In the genomic region with DNA sequence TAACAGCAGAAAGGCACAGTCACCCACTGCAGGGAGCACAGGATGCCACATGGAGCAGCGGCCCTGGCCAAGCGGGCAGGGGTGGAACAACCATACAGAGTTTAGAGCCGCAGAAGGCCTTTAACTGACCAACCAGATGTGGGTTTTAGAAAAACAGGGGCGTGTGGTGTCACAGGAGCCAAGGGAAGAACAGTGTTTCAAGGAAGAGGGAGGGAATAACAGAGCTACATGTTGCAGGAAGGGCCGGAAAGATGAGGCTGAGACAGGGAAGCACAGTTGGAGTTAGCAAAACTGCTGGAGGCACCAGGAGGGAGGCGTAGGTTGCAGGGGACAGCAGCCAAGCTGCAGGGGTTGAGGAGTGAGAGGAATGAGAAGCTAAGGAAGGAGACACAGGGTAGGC, we compare ENCODE assay signal across 22 cellular contexts. TPM values are rescaled to one million over a fixed set of nuclear protein-coding genes. Genes with fewer than 3 reads are reported as not detected.
DNase-seq lines count a peak whose midpoint lies in the region; TF ChIP-seq lines count a peak whose summit lies in the region.
"Had no signal": no experiment of that assay in that cellular context is flagged by ENCODE, and none has a peak within 500 bp of the region (broad histone marks: within the 10 kb centered on the region; RNA-seq: fewer than 3 reads in every experiment).

No MANE protein-coding gene starts in this region.

- H3K36me3 ChIP-seq in BLaER1 treated with 17β-estradiol and CSF1 and Interleukin-3, amounts not matched to agents 10 nM and 100 nM: no peaks in the 10 kb centered on the region
- no peaks in the 10 kb centered on the region for H3K36me3 ChIP-seq in MM.1S (replicated peaks; ENCODE audit: insufficient read depth, low read length)

- no peaks in the 10 kb centered on the region for H3K27me3 ChIP-seq in BLaER1 treated with 17β-estradiol and CSF1 and Interleukin-3, amounts not matched to agents 10 nM and 100 nM
- H3K27me3 ChIP-seq in MM.1S (replicated peaks; ENCODE audit: insufficient read depth, low read length): peaks cover 11% of the 10 kb centered on the region; the same call in 1 of the 2 replicates

- peak; percentile 35 for DNase-seq in choroid plexus epithelial cell (ENCODE audit: low read depth)
- peak; percentile 18 for DNase-seq in fibroblast of mammary gland (ENCODE audit: low read depth)
- DNase-seq in nephron progenitor cell: no peak
- no peak for DNase-seq in MM.1S
- no peak for DNase-seq in erythroblast (lab: John Stamatoyannopoulos, UW)
- no peak for DNase-seq in activated CD4-positive, alpha-beta T cell treated with anti-CD3 and anti-CD28 coated beads, Interleukin-2, amount 10 ng/mL, durations not matched to agents 24 days and 14 days
- no peak for DNase-seq in activated CD8-positive, alpha-beta memory T cell treated with anti-CD3 and anti-CD28 coated beads, Interleukin-2, amount 50 U/mL, for 4 hours
- DNase-seq: 8988T, DMS53, GF-D8, KG1, NCI-H1105, NCI-H146, NCI-H2029, NCI-H2227 treated with DMSO at 0.1 percent for 48 hours, NCI-H510A, PC-9, RPMI8226, SHP77 treated with DMSO at 0.1 percent for 48 hours had no signal

- H3K9ac ChIP-seq in BLaER1 treated with 17β-estradiol and CSF1 and Interleukin-3, amounts not matched to agents 10 nM and 100 nM: peak overlapping the region in 5 of 11 experiments; percentile 4 to 54 (median 26); a peak in 6 of 22 replicates
- no peak overlapping the region for H3K9ac ChIP-seq in MM.1S (ENCODE audit: low read length)

- peaks cover 3% of the 10 kb centered on the region for H3K27me3 Mint-ChIP-seq in nephron progenitor cell (ENCODE audit: low read depth, poor library complexity)
- peaks cover 15% of the 10 kb centered on the region for H3K27me3 Mint-ChIP-seq in activated CD4-positive, alpha-beta T cell treated with anti-CD3 and anti-CD28 coated beads, Interleukin-2, amount 10 ng/mL, durations not matched to agents 24 days and 14 days

- H3K4me3 ChIP-seq in BLaER1 treated with 17β-estradiol and CSF1 and Interleukin-3, amounts not matched to agents 10 nM and 100 nM: no peak overlapping the region
- H3K4me3 ChIP-seq in choroid plexus epithelial cell (ENCODE audit: low read depth, low read length) (no peak overlapping the region), fibroblast of mammary gland (ENCODE audit: control insufficient read depth, low read depth, low read length) (no peak overlapping the region), MM.1S (ENCODE audit: low read length) (no peak overlapping the region)
- H3K4me3 ChIP-seq: PC-9 had no signal

- peak overlapping the region in 7 of 11 experiments; percentile 20 to 54 (median 40); a peak in 11 of 22 replicates for H3K27ac ChIP-seq in BLaER1 treated with 17β-estradiol and CSF1 and Interleukin-3, amounts not matched to agents 10 nM and 100 nM
- no peak overlapping the region for H3K27ac ChIP-seq in MM.1S (ENCODE audit: low read length)
- H3K27ac ChIP-seq: HL-60, PC-9 had no signal

- peak overlapping the region in 9 of 11 experiments; percentile 12 to 63 (median 50); a peak in 15 of 22 replicates for H3K4me2 ChIP-seq in BLaER1 treated with 17β-estradiol and CSF1 and Interleukin-3, amounts not matched to agents 10 nM and 100 nM
- no peak overlapping the region for H3K4me2 ChIP-seq in MM.1S (ENCODE audit: low read depth, low read length)
- H3K4me2 ChIP-seq: PC-9 had no signal

- intact Hi-C loops in activated CD4-positive, alpha-beta T cell treated with anti-CD3 and anti-CD28 coated beads, Interleukin-2, amount 10 ng/mL, durations not matched to agents 24 days and 14 days (cut with micrococcal nuclease): no loop called here

- no peaks in the 10 kb centered on the region for H3K9me3 ChIP-seq in BLaER1 treated with 17β-estradiol and CSF1 and Interleukin-3, amounts not matched to agents 10 nM and 100 nM (replicated peaks in 1 of 11)
- no peaks in the 10 kb centered on the region for H3K9me3 ChIP-seq in MM.1S (replicated peaks; ENCODE audit: insufficient read depth, low read length)

- H4K20me1 ChIP-seq in BLaER1 treated with 17β-estradiol and CSF1 and Interleukin-3, amounts not matched to agents 10 nM and 100 nM: no peaks in the 10 kb centered on the region
- H4K20me1 ChIP-seq in MM.1S (ENCODE audit: insufficient read depth, low read length): no peaks in the 10 kb centered on the region

- no peak for TF ChIP-seq CTCF in choroid plexus epithelial cell (conservative IDR thresholded peaks at IDR 0.05; ENCODE audit: low read depth, low read length)
- no peak for TF ChIP-seq CTCF in fibroblast of mammary gland (conservative IDR thresholded peaks at IDR 0.05; ENCODE audit: control insufficient read depth, insufficient read depth, low read depth, low read length)
- TF ChIP-seq CTCF in nephron progenitor cell (IDR thresholded peaks at IDR 0.05): no peak
- TF ChIP-seq CTCF in MM.1S (IDR thresholded peaks at IDR 0.05; ENCODE audit: low read length): no peak

- H2AFZ ChIP-seq in MM.1S (ENCODE audit: low read length): no peak overlapping the region
- H2AFZ ChIP-seq: PC-9 had no signal

- no peaks in the 10 kb centered on the region for H3K9me2 ChIP-seq in MM.1S (replicated peaks; ENCODE audit: insufficient read depth, low read length)

- H3K36me3 Mint-ChIP-seq in nephron progenitor cell (ENCODE audit: low read depth): no peaks in the 10 kb centered on the region
- H3K36me3 Mint-ChIP-seq in activated CD4-positive, alpha-beta T cell treated with anti-CD3 and anti-CD28 coated beads, Interleukin-2, amount 10 ng/mL, durations not matched to agents 24 days and 14 days (ENCODE audit: low read depth): no peaks in the 10 kb centered on the region
- H3K36me3 Mint-ChIP-seq: CD14-positive monocyte had no signal

- H3K4me1 Mint-ChIP-seq in nephron progenitor cell: peaks cover 40% of the 10 kb centered on the region
- no peaks in the 10 kb centered on the region for H3K4me1 Mint-ChIP-seq in activated CD4-positive, alpha-beta T cell treated with anti-CD3 and anti-CD28 coated beads, Interleukin-2, amount 10 ng/mL, durations not matched to agents 24 days and 14 days
- H3K4me1 Mint-ChIP-seq: CD14-positive monocyte had no signal

- no peak for TF ChIP-seq POLR2A in erythroblast (IDR thresholded peaks at IDR 0.05; ENCODE audit: low read length)

- no peaks in the 10 kb centered on the region for H3F3A ChIP-seq in MM.1S (ENCODE audit: insufficient read depth, low read length)

- peak overlapping the region; percentile 91 for H3K27ac Mint-ChIP-seq in nephron progenitor cell
- no peak overlapping the region for H3K27ac Mint-ChIP-seq in activated CD4-positive, alpha-beta T cell treated with anti-CD3 and anti-CD28 coated beads, Interleukin-2, amount 10 ng/mL, durations not matched to agents 24 days and 14 days

- H3K4me3 Mint-ChIP-seq in nephron progenitor cell: no peak overlapping the region
- no peak overlapping the region for H3K4me3 Mint-ChIP-seq in activated CD4-positive, alpha-beta T cell treated with anti-CD3 and anti-CD28 coated beads, Interleukin-2, amount 10 ng/mL, durations not matched to agents 24 days and 14 days

- H3K9me3 Mint-ChIP-seq in nephron progenitor cell: peaks cover 4% of the 10 kb centered on the region
- H3K9me3 Mint-ChIP-seq in activated CD4-positive, alpha-beta T cell treated with anti-CD3 and anti-CD28 coated beads, Interleukin-2, amount 10 ng/mL, durations not matched to agents 24 days and 14 days: no peaks in the 10 kb centered on the region

- H3K79me2 ChIP-seq in MM.1S (ENCODE audit: low read length): no peaks in the 10 kb centered on the region

- peaks cover 0 to 26% (median 18%) of the 10 kb centered on the region in 10 experiments; a peak in 16 of 20 replicates for H3K4me1 ChIP-seq in BLaER1 treated with 17β-estradiol and CSF1 and Interleukin-3, amounts not matched to agents 10 nM and 100 nM
- H3K4me1 ChIP-seq in MM.1S (ENCODE audit: low read length): no peaks in the 10 kb centered on the region

RNA-seq across cellular contexts. Expression of a gene that starts 7.8 kb away (rescaled TPM):
- 26.1 and 26.9 TPM in 2 replicates for total RNA-seq in activated CD4-positive, alpha-beta T cell treated with anti-CD3 and anti-CD28 coated beads, Interleukin-2, amount 10 ng/mL, durations not matched to agents 24 days and 14 days

RNA-seq across cellular contexts. Expression of a gene that starts 14.1 kb away (rescaled TPM):
- total RNA-seq in activated CD4-positive, alpha-beta T cell treated with anti-CD3 and anti-CD28 coated beads, Interleukin-2, amount 10 ng/mL, durations not matched to agents 24 days and 14 days: 0.26 and 0.28 TPM in 2 replicates

RNA-seq across cellular contexts. Expression of a gene that starts 43.4 kb away (rescaled TPM):
- 302 TPM in 2 replicates for total RNA-seq in activated CD4-positive, alpha-beta T cell treated with anti-CD3 and anti-CD28 coated beads, Interleukin-2, amount 10 ng/mL, durations not matched to agents 24 days and 14 days

RNA-seq across cellular contexts. Expression of a gene that starts 55.2 kb away (rescaled TPM):
- 105 and 115 TPM in 2 replicates for total RNA-seq in activated CD4-positive, alpha-beta T cell treated with anti-CD3 and anti-CD28 coated beads, Interleukin-2, amount 10 ng/mL, durations not matched to agents 24 days and 14 days

Comparison
In these comparisons a context has a peak if more than half of its experiments do, and no peak if none do; other contexts are left out.
1. DNase-seq: peak in choroid plexus epithelial cell (single experiment) and fibroblast of mammary gland (single experiment); none in nephron progenitor cell (single experiment), MM.1S (single experiment), erythroblast (0 of 2), activated CD4-positive, alpha-beta T cell treated with anti-CD3 and anti-CD28 coated beads, Interleukin-2, amount 10 ng/mL, durations not matched to agents 24 days and 14 days (single experiment) and activated CD8-positive, alpha-beta memory T cell treated with anti-CD3 and anti-CD28 coated beads, Interleukin-2, amount 50 U/mL, for 4 hours (single experiment).